8 cellular contexts compared by ENCODE assay signal in the genomic region with DNA sequence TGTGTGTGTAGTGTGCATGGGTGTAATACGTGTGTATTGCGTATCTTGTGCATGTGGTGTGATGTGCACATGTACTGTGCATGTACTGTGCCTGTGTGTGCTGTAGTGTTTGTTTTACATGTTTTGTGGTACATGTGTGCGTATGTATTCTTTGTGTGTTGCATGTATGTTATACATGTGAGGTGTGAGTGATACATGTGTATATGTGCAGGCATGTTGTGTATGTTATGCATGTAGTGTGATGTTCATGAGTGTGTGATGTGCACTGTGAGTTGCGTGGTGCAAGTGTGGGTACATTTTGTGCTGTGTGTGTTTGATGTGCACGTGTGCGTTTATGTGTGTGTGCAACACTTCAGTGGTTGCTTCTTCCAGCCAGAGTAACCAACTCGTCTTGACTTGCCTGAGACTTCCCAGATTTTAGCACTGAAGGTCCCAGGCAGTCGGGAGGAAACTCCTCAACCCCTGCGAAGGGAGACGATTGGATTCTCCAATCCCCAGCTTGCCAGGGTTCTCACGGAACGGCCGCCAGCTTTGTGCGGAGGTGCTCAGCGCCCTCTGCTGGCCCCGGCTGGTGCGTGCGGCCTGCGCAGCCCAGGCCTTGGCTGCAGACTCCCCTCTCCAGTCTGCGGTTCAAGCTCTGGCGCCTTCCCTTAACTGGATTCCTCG. TPM values are rescaled to one million over a fixed set of nuclear protein-coding genes. Genes with fewer than 3 reads are reported as not detected.
DNase-seq lines count a peak whose midpoint lies in the region; ATAC-seq and TF ChIP-seq lines count a peak whose summit lies in the region.

No MANE protein-coding gene starts in this region.

- H3K9me3 ChIP-seq in psoas muscle (no peaks in the 10 kb centered on the region), uterus (no peaks in the 10 kb centered on the region)

- H3K27ac ChIP-seq in psoas muscle (no peak overlapping the region), uterus (peak overlapping the region in 1 of 2 donors; percentile 4)

- H3K4me1 ChIP-seq in psoas muscle, result peaks cover 49% of the 10 kb centered on the region
- peaks cover 0 to 5% of the 10 kb centered on the region in 2 donors for H3K4me1 ChIP-seq in uterus

- peaks cover 13% of the 10 kb centered on the region for H3K27me3 Mint-ChIP-seq in glutamatergic neuron (ENCODE audit: unreplicated experiment)

- H3K4me1 Mint-ChIP-seq in glutamatergic neuron (ENCODE audit: low read depth, unreplicated experiment), result peaks cover 10% of the 10 kb centered on the region

- intact Hi-C loops in psoas muscle (cut with DNase I) (loop anchor here (1.0 to 5.0 kb wide), 6 partner anchors 69 to 361 kb away; no protein-coding TSS in a partner anchor), uterus (cut with DNase I; ENCODE audit: low total_unique reads) (loop anchor here (5.0 kb wide), 1 partner anchor 131 kb away; no protein-coding TSS in a partner anchor)

- H3K27me3 ChIP-seq in BJ (ENCODE audit: control insufficient read depth, insufficient read depth, low read length) (no peaks in the 10 kb centered on the region), psoas muscle (ENCODE audit: insufficient read depth in 3 of 3, low read length in 2 of 3) (no peaks in the 10 kb centered on the region), uterus (no peaks in the 10 kb centered on the region)

- no peaks in the 10 kb centered on the region for H3K9me3 Mint-ChIP-seq in glutamatergic neuron (ENCODE audit: unreplicated experiment)

- H3K36me3 ChIP-seq in BJ (ENCODE audit: control insufficient read depth, insufficient read depth, low read length), result no peaks in the 10 kb centered on the region
- H3K36me3 ChIP-seq in psoas muscle (ENCODE audit: insufficient read depth in 1 of 2, low read depth in 1 of 2), result no peaks in the 10 kb centered on the region
- no peaks in the 10 kb centered on the region for H3K36me3 ChIP-seq in uterus

- no peak overlapping the region for H3K4me3 ChIP-seq in BJ (ENCODE audit: low read depth, low read length)
- no peak overlapping the region for H3K4me3 ChIP-seq in NB4 (ENCODE audit: low read depth, low read length)
- H3K4me3 ChIP-seq in psoas muscle, result peak overlapping the region; percentile 55
- H3K4me3 ChIP-seq in uterus, result peak overlapping the region; percentile 16 to 40

- POLR2A ChIA-PET in BJ (lab: Charles Lee), result no interaction called here

- no peak overlapping the region for H3K4me3 Mint-ChIP-seq in glutamatergic neuron (ENCODE audit: unreplicated experiment)

- ATAC-seq in GM21526 (IDR thresholded peaks at IDR 0.05; ENCODE audit: low FRiP score, unreplicated experiment) (peak; percentile 72), psoas muscle (peak; percentile 58 to 68 (median 66))

- 17 to 25% (median 18%) methylated on average over 22 of the region's 22 CpGs for WGBS in psoas muscle, 3 donors

- CTCF ChIA-PET in BJ (lab: Yijun Ruan, JAX), result interaction anchor here (0.7 to 8.4 kb wide), 32 partner anchors 10 to 553 kb away, joined by 3 to 171 read pairs (median 5); no protein-coding TSS in a partner anchor

- DNase-seq in BJ (ENCODE audit: low read depth), result peak; percentile 35
- peak; percentile 69 for DNase-seq in NB4 (ENCODE audit: low read depth)
- DNase-seq in activated T-helper 9 cell treated with anti-CD3 and anti-CD28 coated beads, Interleukin-2, amount 50 U/mL, for 16 hours (ENCODE audit: low read depth), result peak; percentile 37
- DNase-seq in glutamatergic neuron, result peak; percentile 92
- peak; percentile 86 to 92 for DNase-seq in psoas muscle
- peak; percentile 77 to 83 for DNase-seq in uterus
- no peak for DNase-seq in amygdala (lab: John Stamatoyannopoulos, UW)

- TF ChIP-seq CTCF in BJ (IDR thresholded peaks at IDR 0.05; ENCODE audit: insufficient read depth, low read depth, low read length) (peak; percentile 99), NB4 (IDR thresholded peaks at IDR 0.05; ENCODE audit: low read depth, low read length) (peak; percentile 89), glutamatergic neuron (IDR thresholded peaks at IDR 0.05; ENCODE audit: partially characterized antibody, unreplicated experiment) (peak; percentile 92), psoas muscle (IDR thresholded peaks at IDR 0.05) (peak; percentile 97), uterus (IDR thresholded peaks at IDR 0.05) (peak; percentile 94 to 97 (median 96))

- no peak overlapping the region for H3K27ac Mint-ChIP-seq in glutamatergic neuron (ENCODE audit: unreplicated experiment)

- H3K36me3 Mint-ChIP-seq in glutamatergic neuron (ENCODE audit: unreplicated experiment), result peaks cover 4% of the 10 kb centered on the region

- TF ChIP-seq POLR2A in NB4 (IDR thresholded peaks at IDR 0.05; ENCODE audit: extremely low read depth, insufficient read length) (no peak), uterus (IDR thresholded peaks at IDR 0.05) (no peak)

RNA-seq across cellular contexts. Expression of gene GALNT15, which starts 3.6 kb away (rescaled TPM):
- polyA plus RNA-seq in BJ (2011; rRNA removed), result 5.0 and 5.4 TPM in 2 replicates
- polyA minus RNA-seq in BJ (2011; rRNA and poly(A)+ RNA removed), result 6.2 and 11.0 TPM in 2 replicates
- 0.39 TPM for total RNA-seq in glutamatergic neuron (ENCODE audit: unreplicated experiment)
- 10 to 100 TPM in 3 of 4 donors, 1 to 10 TPM in 1; 5.5 to 50.6 (median 24.1) TPM for total RNA-seq in psoas muscle
- 10 to 100 TPM; 16.2 to 29.6 (median 25.8) TPM for polyA plus RNA-seq in psoas muscle
- total RNA-seq in uterus, result 10 to 100 TPM in 3 of 4 donors, 1 to 10 TPM in 1; 6.6 to 85.2 (median 53.3) TPM

Comparison
In these comparisons a context has a peak if more than half of its experiments do, and no peak if none do; other contexts are left out.
1. DNase-seq: peak in BJ (single experiment), NB4 (single experiment), activated T-helper 9 cell treated with anti-CD3 and anti-CD28 coated beads, Interleukin-2, amount 50 U/mL, for 16 hours (single experiment), glutamatergic neuron (single experiment), psoas muscle (2 of 2) and uterus (2 of 2); none in amygdala (0 of 56).
2. H3K4me3 ChIP-seq: peak in psoas muscle (single experiment) and uterus (2 of 2); none in BJ (single experiment) and NB4 (single experiment).
3. Peak in every context shown above with its lines, with median percentiles within 50 percentile points of each other: CTCF ChIP-seq.